21 cellular contexts compared by ENCODE assay signal in the genomic region with DNA sequence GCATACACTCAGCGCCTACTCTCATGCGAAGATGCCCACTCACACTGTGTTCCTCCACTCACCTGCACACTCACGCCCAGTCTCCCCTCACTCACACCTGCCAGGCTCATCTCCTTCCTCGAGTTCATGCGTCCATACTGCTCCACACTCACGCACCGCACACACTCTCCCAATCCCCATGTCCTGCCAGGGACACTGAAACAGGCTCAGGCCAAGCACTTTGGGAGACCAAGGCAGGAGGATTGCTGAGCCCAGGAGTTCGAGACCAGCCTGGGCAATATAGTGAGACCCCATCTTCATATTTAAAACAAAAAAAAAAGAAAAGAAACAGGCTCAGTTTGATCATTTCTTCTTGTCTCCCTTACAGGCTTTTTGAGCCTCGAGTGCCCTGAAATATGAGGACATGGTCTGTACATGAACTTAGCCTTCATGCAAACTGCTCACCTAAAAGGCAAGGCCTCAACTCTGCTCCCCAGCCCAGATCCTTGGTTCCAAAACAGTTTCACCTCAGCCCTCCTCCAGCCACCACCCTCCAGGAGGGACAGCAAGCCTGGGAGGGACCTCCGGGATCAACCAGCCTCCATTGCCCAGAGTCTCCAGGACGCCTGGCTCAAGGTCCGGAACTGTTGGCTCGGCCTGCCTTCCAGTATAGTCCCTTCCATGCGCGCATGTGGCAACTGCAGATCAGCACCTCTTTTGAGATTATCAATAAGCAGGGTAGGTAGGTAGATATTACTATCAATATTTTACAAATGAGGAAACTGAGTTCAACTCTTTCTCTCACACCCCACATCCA. TPM values are rescaled to one million over a fixed set of nuclear protein-coding genes. Genes with fewer than 3 reads are reported as not detected.
DNase-seq lines count a peak whose midpoint lies in the region; ATAC-seq and TF ChIP-seq lines count a peak whose summit lies in the region.
"Had no signal": no experiment of that assay in that cellular context is flagged by ENCODE, and none has a peak within 500 bp of the region (broad histone marks: within the 10 kb centered on the region; RNA-seq: fewer than 3 reads in every experiment).

No MANE protein-coding gene starts in this region.

- H3K27me3 Mint-ChIP-seq in CD14-positive monocyte (ENCODE audit: low read depth in 3 of 3): peaks cover 2 to 12% (median 3%) of the 10 kb centered on the region in 3 donors
- no peaks in the 10 kb centered on the region for H3K27me3 Mint-ChIP-seq in dendritic cell treated with granulocyte-macrophage colony-stimulating factor and Interleukin-4, amounts not matched to agents 40 ng/mL and 50 ng/mL, for 4 days
- H3K27me3 Mint-ChIP-seq: CD4-positive, alpha-beta T cell had no signal

- no peak overlapping the region for H3K14ac ChIP-seq in IMR-90 (replicated peaks; ENCODE audit: low read depth, low read length)

- in situ Hi-C loops in IMR-90 (cut with MboI; ENCODE audit: low sequenced_read_pairs): no loop called here

- H3K9me3 ChIP-seq in IMR-90 (ENCODE audit: control insufficient read depth, insufficient read depth, low read length) (no peaks in the 10 kb centered on the region), body of pancreas (no peaks in the 10 kb centered on the region)

- H3K4me3 ChIP-seq in IMR-90 (ENCODE audit: insufficient read depth, low read depth, low read length): no peak overlapping the region
- no peak overlapping the region for H3K4me3 ChIP-seq in body of pancreas
- H3K4me3 ChIP-seq: PC-9 had no signal

- H2BK120ac ChIP-seq in IMR-90 (ENCODE audit: low read depth, low read length): no peak overlapping the region; the same call in 1 of the 2 replicates

- CTCF ChIA-PET in IMR-90 (lab: Yijun Ruan, JAX): no interaction called here

- no peak overlapping the region for H4K5ac ChIP-seq in IMR-90 (ENCODE audit: low read depth, low read length)

- intact Hi-C loops in CD14-positive monocyte (cut with micrococcal nuclease) (loop anchor here in 1 of 2 donors (5.0 kb wide), 1 partner anchor 67 kb away; no protein-coding TSS in a partner anchor), IMR-90 (cut with micrococcal nuclease) (no loop called here), posterior vena cava (cut with DNase I) (no loop called here), body of pancreas (cut with DNase I) (no loop called here)
- intact Hi-C loops in dendritic cell treated with granulocyte-macrophage colony-stimulating factor and Interleukin-4, amounts not matched to agents 40 ng/mL and 50 ng/mL, for 4 days (cut with micrococcal nuclease): loop anchor here (10.0 kb wide), 2 partner anchors 56 to 314 kb away; a partner anchor contains a TSS

- no peaks in the 10 kb centered on the region for H3K79me1 ChIP-seq in IMR-90 (ENCODE audit: low read depth in 1 of 2, low read length in 2 of 2)

- no peak overlapping the region for H3K27ac ChIP-seq in IMR-90 (ENCODE audit: insufficient read depth, low read length)
- no peak overlapping the region for H3K27ac ChIP-seq in body of pancreas
- H3K27ac ChIP-seq: KMS-11, PC-9 had no signal

- H3K9me1 ChIP-seq in IMR-90 (ENCODE audit: insufficient read depth, low read length): peaks cover 7% of the 10 kb centered on the region; the same call in 1 of the 2 replicates

- H2AK5ac ChIP-seq in IMR-90 (ENCODE audit: low read depth, low read length): peak overlapping the region; percentile 73; the same call in 1 of the 2 replicates

- H3K9ac ChIP-seq in IMR-90 (ENCODE audit: low read depth, low read length): no peak overlapping the region
- H3K9ac ChIP-seq: KMS-11 had no signal

- no peaks in the 10 kb centered on the region for H3K27me3 ChIP-seq in IMR-90 (ENCODE audit: control insufficient read depth, insufficient read depth, low read length)
- H3K27me3 ChIP-seq in body of pancreas: no peaks in the 10 kb centered on the region

- no peaks in the 10 kb centered on the region for H3K9me3 Mint-ChIP-seq in CD14-positive monocyte
- H3K9me3 Mint-ChIP-seq in dendritic cell treated with granulocyte-macrophage colony-stimulating factor and Interleukin-4, amounts not matched to agents 40 ng/mL and 50 ng/mL, for 4 days: no peaks in the 10 kb centered on the region
- H3K9me3 Mint-ChIP-seq: CD4-positive, alpha-beta T cell had no signal

- dilution Hi-C loops in IMR-90 (cut with HindIII; ENCODE audit: low sequenced_read_pairs, unreplicated experiment): no loop called here

- peak overlapping the region; percentile 19 for H2AFZ ChIP-seq in IMR-90 (replicated peaks; ENCODE audit: low read length, poor library complexity)
- H2AFZ ChIP-seq: PC-9 had no signal

- no peak overlapping the region for H3K56ac ChIP-seq in IMR-90 (ENCODE audit: extremely low read depth, insufficient read depth, low read length)

- no peak overlapping the region for H3K23ac ChIP-seq in IMR-90 (ENCODE audit: low read depth, low read length)

- no peak overlapping the region for H4K8ac ChIP-seq in IMR-90 (ENCODE audit: low read depth in 2 of 2, low read length in 2 of 2)

- DNase-seq in CD14-positive monocyte (ENCODE audit: low spot score) (no peak), IMR-90 (no peak), posterior vena cava (ENCODE audit: low spot score) (peak; percentile 74), cerebellar nuclear complex (lab: John Stamatoyannopoulos, UW) (no peak), NCI-H748 treated with DMSO at 0.1 percent for 48 hours (lab: John Stamatoyannopoulos, UW) (no peak), body of pancreas (no peak), omental fat pad (ENCODE audit: low spot score) (no peak)
- DNase-seq: CD4-positive, alpha-beta T cell; COR-L47; DND-41; NCI-H1105; NCI-H146; NCI-H2029; NCI-H2227 treated with DMSO at 0.1 percent for 48 hours; NCI-H510A; PC-9; RPMI8226; SHP77 had no signal

- H3K36me3 ChIP-seq in IMR-90 (ENCODE audit: control insufficient read depth, insufficient read depth, low read length) (no peaks in the 10 kb centered on the region), body of pancreas (replicated peaks in 1 of 2; ENCODE audit: insufficient read depth in 1 of 2, low read depth in 2 of 2) (no peaks in the 10 kb centered on the region)

- no peak for TF ChIP-seq RAD21 in IMR-90 (IDR thresholded peaks at IDR 0.05; ENCODE audit: low read length)

- no peaks in the 10 kb centered on the region for H4K20me1 ChIP-seq in IMR-90 (ENCODE audit: insufficient read depth, low read length)

- H4K91ac ChIP-seq in IMR-90 (ENCODE audit: insufficient read depth, low read depth, low read length): no peak overlapping the region

- H3K4me1 Mint-ChIP-seq in CD14-positive monocyte: peaks cover 57% of the 10 kb centered on the region
- H3K4me1 Mint-ChIP-seq in dendritic cell treated with granulocyte-macrophage colony-stimulating factor and Interleukin-4, amounts not matched to agents 40 ng/mL and 50 ng/mL, for 4 days (ENCODE audit: low read depth): peaks cover 40% of the 10 kb centered on the region

- peaks cover 5 to 19% of the 10 kb centered on the region in 2 donors for H3K36me3 Mint-ChIP-seq in CD14-positive monocyte
- peaks cover 30% of the 10 kb centered on the region for H3K36me3 Mint-ChIP-seq in dendritic cell treated with granulocyte-macrophage colony-stimulating factor and Interleukin-4, amounts not matched to agents 40 ng/mL and 50 ng/mL, for 4 days (ENCODE audit: low read depth)

- TF ChIP-seq POLR2A in IMR-90 (IDR thresholded peaks at IDR 0.05; ENCODE audit: low read depth, low read length) (no peak), body of pancreas (IDR thresholded peaks at IDR 0.05) (no peak)

- peak overlapping the region; percentile 10 to 44 for H3K4me3 Mint-ChIP-seq in CD14-positive monocyte
- H3K4me3 Mint-ChIP-seq in dendritic cell treated with granulocyte-macrophage colony-stimulating factor and Interleukin-4, amounts not matched to agents 40 ng/mL and 50 ng/mL, for 4 days: no peak overlapping the region
- H3K4me3 Mint-ChIP-seq: CD4-positive, alpha-beta T cell had no signal

- no peak overlapping the region for H2BK20ac ChIP-seq in IMR-90 (ENCODE audit: low read depth, low read length)

- ATAC-seq in IMR-90 (ENCODE audit: low read depth) (no peak), body of pancreas (no peak), omental fat pad (ENCODE audit: low FRiP score) (no peak)

- peak overlapping the region; percentile 33; the same call in 1 of the 2 replicates for H3K4ac ChIP-seq in IMR-90 (ENCODE audit: low read depth, low read length)

- H3K4me2 ChIP-seq in IMR-90 (ENCODE audit: low read depth, low read length): no peak overlapping the region
- H3K4me2 ChIP-seq: KMS-11, PC-9 had no signal

- peak overlapping the region in 2 of 7 donors; percentile 1 to 52 for H3K27ac Mint-ChIP-seq in CD14-positive monocyte
- H3K27ac Mint-ChIP-seq in dendritic cell treated with granulocyte-macrophage colony-stimulating factor and Interleukin-4, amounts not matched to agents 40 ng/mL and 50 ng/mL, for 4 days: peak overlapping the region; percentile 31
- H3K27ac Mint-ChIP-seq: CD4-positive, alpha-beta T cell had no signal

- WGBS in IMR-90 (ENCODE audit: extremely low coverage in 2 of 2, insufficient read length in 1 of 2), 2 experiments: no CpG with 5 or more reads among the region's 15 CpGs
- 83 to 90% methylated on average over 15 of the region's 15 CpGs for WGBS in body of pancreas, 2 donors

- TF ChIP-seq CTCF in CD14-positive monocyte (IDR thresholded peaks at IDR 0.05) (no peak), IMR-90 (conservative IDR thresholded peaks at IDR 0.05; ENCODE audit: low read depth, low read length) (no peak), body of pancreas (IDR thresholded peaks at IDR 0.05) (no peak), omental fat pad (IDR thresholded peaks at IDR 0.05) (no peak)

- BruUV-seq in IMR-90 (replicated peaks; lab: Mats Ljungman, UMichigan): no TSS peak

- peaks cover 17% of the 10 kb centered on the region for H3K4me1 ChIP-seq in IMR-90 (ENCODE audit: control insufficient read depth, insufficient read depth, low read length)
- H3K4me1 ChIP-seq in body of pancreas: peaks cover 2% of the 10 kb centered on the region

- no peak overlapping the region; the same call in 2 of the 3 replicates for H2BK15ac ChIP-seq in IMR-90 (ENCODE audit: low read depth, low read length)

- H2AK9ac ChIP-seq in IMR-90 (replicated peaks; ENCODE audit: low read depth, low read length, poor library complexity): no peak overlapping the region

- H2BK5ac ChIP-seq in IMR-90 (ENCODE audit: low read depth, low read length, poor library complexity, severe bottlenecking): no peak overlapping the region

- H3K18ac ChIP-seq in IMR-90 (ENCODE audit: low read depth, low read length): no peak overlapping the region; the same call in 1 of the 2 replicates

- POLR2A ChIA-PET in IMR-90 (lab: Charles Lee; ENCODE audit: unreplicated experiment): no interaction called here

RNA-seq across cellular contexts. Expression of a gene that starts 2.4 kb away (rescaled TPM):
- polyA plus RNA-seq in CD14-positive monocyte (100 to 1,000 TPM; 331 to 347 TPM), IMR-90 (2012; rRNA removed) (0.17 and 0.30 TPM in 2 replicates)
- total RNA-seq in IMR-90 (2012; rRNA removed) (under 0.01 and 0.18 TPM in 2 replicates), posterior vena cava (1 to 10 TPM; 5.9 to 9.3 TPM), body of pancreas (1 to 10 TPM; 2.3 to 3.6 TPM), omental fat pad (10 to 100 TPM in 3 of 4 donors, 1 to 10 TPM in 1; 8.2 to 28.3 (median 19.0) TPM)
- polyA plus RNA-seq in IMR-90 (2012; cell fraction: cytosol; rRNA removed): 0.09 and 0.11 TPM in 2 replicates
- polyA plus RNA-seq in IMR-90 (2012; cell fraction: nucleus; rRNA removed; ENCODE audit: low replicate concordance): 0.06 and 0.16 TPM in 2 replicates
- total RNA-seq: A172 had no signal

RNA-seq across cellular contexts. Expression of a gene that starts 53.9 kb away (rescaled TPM):
- polyA plus RNA-seq in CD14-positive monocyte (100 to 1,000 TPM; 113 to 118 TPM), IMR-90 (2012; rRNA removed) (77.0 and 81.0 TPM in 2 replicates)
- total RNA-seq in IMR-90 (2012; rRNA removed) (53.6 and 70.5 TPM in 2 replicates), posterior vena cava (10 to 100 TPM; 69.3 to 80.5 TPM), body of pancreas (10 to 100 TPM; 18.7 to 53.1 TPM), omental fat pad (10 to 100 TPM; 48.3 to 72.2 (median 64.1) TPM)
- 16.8 and 33.3 TPM in 2 replicates for polyA plus RNA-seq in IMR-90 (2012; cell fraction: cytosol; rRNA removed)
- polyA plus RNA-seq in IMR-90 (2012; cell fraction: nucleus; rRNA removed; ENCODE audit: low replicate concordance): 9.8 and 42.2 TPM in 2 replicates

RNA-seq across cellular contexts. Expression of a gene that starts 57.0 kb away (rescaled TPM):
- 100 to 1,000 TPM; 296 to 339 TPM for polyA plus RNA-seq in CD14-positive monocyte
- total RNA-seq in IMR-90 (2012; rRNA removed): 33.7 and 120 TPM in 2 replicates
- 105 and 143 TPM in 2 replicates for polyA plus RNA-seq in IMR-90 (2012; rRNA removed)
- polyA plus RNA-seq in IMR-90 (2012; cell fraction: cytosol; rRNA removed): 291 and 630 TPM in 2 replicates
- 54.6 and 152 TPM in 2 replicates for polyA plus RNA-seq in IMR-90 (2012; cell fraction: nucleus; rRNA removed; ENCODE audit: low replicate concordance)
- 10 to 100 TPM; 85.3 to 88.4 TPM for total RNA-seq in posterior vena cava
- 10 to 100 TPM; 62.0 to 93.4 TPM for total RNA-seq in body of pancreas
- total RNA-seq in omental fat pad: 100 to 1,000 TPM in 2 of 4 donors, 10 to 100 TPM in 2; 92.5 to 149 (median 107) TPM
